Comparison of ENCODE assay signal across 18 cellular contexts in the genomic region with DNA sequence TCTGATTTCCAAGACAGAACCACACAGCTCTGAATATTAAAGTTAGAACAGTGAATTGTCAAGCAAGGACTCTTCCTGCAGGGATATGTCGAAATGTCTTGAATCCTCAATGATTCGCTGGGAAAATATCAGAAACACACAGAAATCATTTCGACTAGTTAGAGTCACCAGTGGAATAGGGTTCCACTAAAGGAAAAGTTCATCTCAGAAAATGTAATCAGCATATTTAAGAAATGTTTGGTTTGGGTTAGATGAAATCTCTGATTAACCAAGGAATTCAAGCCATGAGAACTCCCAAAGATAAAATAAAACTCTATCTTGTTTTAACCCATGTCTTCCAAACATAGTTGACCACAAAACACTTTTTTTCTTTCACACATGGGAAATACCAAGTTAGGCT.
"Had no signal": no experiment of that assay in that cellular context is flagged by ENCODE, and none has a peak within 500 bp of the region (broad histone marks: within the 10 kb centered on the region; RNA-seq: fewer than 3 reads in every experiment).

No MANE protein-coding gene starts in this region.

- ATAC-seq: activated CD8-positive, alpha-beta T cell treated with anti-CD3 and anti-CD28 coated beads for 36 hours; activated naive CD4-positive, alpha-beta T cell treated with anti-CD3 and anti-CD28 coated beads, Interleukin-2, amount 50 U/mL, for 72 hours; activated T-cell treated with anti-CD3 and anti-CD28 coated beads, Interleukin-2, amount 50 U/mL, for 72 hours; gastroesophageal sphincter; left colon; lower lobe of right lung; right lobe of liver; WTC11 had no signal

- H3K4me3 ChIP-seq: colonic mucosa, esophagus muscularis mucosa, gastroesophageal sphincter, lower lobe of right lung, ovary, right lobe of liver, spleen, stomach, thoracic aorta had no signal

- H3K27ac ChIP-seq: colonic mucosa, esophagus muscularis mucosa, gastroesophageal sphincter, lower lobe of right lung, ovary, right lobe of liver, spleen, stomach, thoracic aorta had no signal

- H3K9me3 ChIP-seq: colonic mucosa, gastroesophageal sphincter, lower lobe of right lung, ovary, right lobe of liver, thoracic aorta had no signal

- H3K4me1 ChIP-seq: colonic mucosa, esophagus muscularis mucosa, gastroesophageal sphincter, lower lobe of right lung, right lobe of liver, spleen, stomach had no signal

- H3K27me3 ChIP-seq: colonic mucosa, esophagus muscularis mucosa, gastroesophageal sphincter, ovary, right lobe of liver, spleen, stomach had no signal

- DNase-seq: activated CD4-positive, alpha-beta T cell treated with anti-CD3 and anti-CD28 coated beads for 48 hours; activated CD8-positive, alpha-beta T cell treated with anti-CD3 and anti-CD28 coated beads for 36 hours; activated gamma-delta T cell; activated T-cell treated with anti-CD3 and anti-CD28 coated beads, Interleukin-2, amount 50 U/mL, for 72 hours; aorta; colonic mucosa; left colon; lower lobe of right lung; midbrain; ovary; right lobe of liver; spleen; stomach had no signal

- H3K36me3 ChIP-seq: colonic mucosa, esophagus muscularis mucosa, gastroesophageal sphincter, lower lobe of right lung, ovary, right lobe of liver, spleen, stomach, thoracic aorta had no signal
